Comparison of ENCODE assay signal across 21 cellular contexts in the genomic region with DNA sequence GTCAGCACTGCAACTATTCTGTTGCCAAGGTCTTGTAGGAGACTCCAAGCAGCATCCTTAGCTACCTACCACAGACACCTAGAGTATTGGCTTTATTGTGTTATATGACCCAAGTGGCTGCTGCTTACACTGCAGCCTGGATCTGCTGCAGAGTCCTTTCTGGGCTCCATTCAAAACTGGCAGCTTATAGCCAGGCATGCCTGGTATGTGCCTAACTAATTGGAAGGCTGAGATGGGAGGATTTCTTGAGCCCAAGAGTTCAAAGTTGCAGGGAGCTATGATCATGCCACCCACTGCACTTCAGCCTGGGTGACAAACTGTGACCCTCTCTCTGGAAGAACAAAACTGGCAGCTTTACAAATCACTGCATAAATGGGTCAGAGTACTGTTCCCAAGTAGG. TPM values are rescaled to one million over a fixed set of nuclear protein-coding genes. Genes with fewer than 3 reads are reported as not detected.
DNase-seq lines count a peak whose midpoint lies in the region; ATAC-seq, FAIRE-seq and TF ChIP-seq lines count a peak whose summit lies in the region.
"Had no signal": no experiment of that assay in that cellular context is flagged by ENCODE, and none has a peak within 500 bp of the region (broad histone marks: within the 10 kb centered on the region; RNA-seq: fewer than 3 reads in every experiment).

No MANE protein-coding gene starts in this region.

- intact Hi-C loops in left ventricle myocardium superior (cut with micrococcal nuclease) = no loop called here

- H3K27ac ChIP-seq in A549 = no peak overlapping the region
- H3K27ac ChIP-seq in C4-2B = peak overlapping the region; percentile 8; the same call in 1 of the 2 replicates
- no peak overlapping the region for H3K27ac ChIP-seq in RWPE2 (ENCODE audit: poor library complexity, severe bottlenecking)
- H3K27ac ChIP-seq in caudate nucleus (ENCODE audit: low read depth, low read length) = no peak overlapping the region
- H3K27ac ChIP-seq: ascending aorta, ovary, right lobe of liver, SK-N-MC, tibial artery had no signal

- no peak for TF ChIP-seq EP300 in A549 (IDR thresholded peaks at IDR 0.05)

- ATAC-seq in A549 (peak; percentile 73 to 76), RWPE2 (ENCODE audit: low read depth) (peak; percentile 21; the same call in 1 of the 3 replicates), left ventricle myocardium superior (peak; percentile 57)
- ATAC-seq: activated T-helper 17 cell treated with anti-CD3 and anti-CD28 coated beads, Interleukin-2, amount 50 U/mL, for 72 hours; natural killer cell had no signal

- H3K36me3 ChIP-seq in RWPE2 (ENCODE audit: low read depth) = peaks cover 29% of the 10 kb centered on the region
- H3K36me3 ChIP-seq: ovary had no signal

- no peaks in the 10 kb centered on the region for H3K4me1 ChIP-seq in A549
- H3K4me1 ChIP-seq in RWPE2 (ENCODE audit: insufficient read depth, poor library complexity, severe bottlenecking) = no peaks in the 10 kb centered on the region
- H3K4me1 ChIP-seq: ascending aorta had no signal

- H3K4me2 ChIP-seq in A549 = no peak overlapping the region

- no peak for TF ChIP-seq RAD21 in A549 (conservative IDR thresholded peaks at IDR 0.05 in 1 of 2, IDR thresholded peaks at IDR 0.05 in 1 of 2)

- CTCF ChIA-PET in A549 (lab: Yijun Ruan, JAX) = interaction anchor here (1.0 to 2.4 kb wide), 4 partner anchors 10 to 190 kb away, joined by 3 to 13 read pairs (median 4); no protein-coding TSS in a partner anchor

- H3K9me3 ChIP-seq in A549 (no peaks in the 10 kb centered on the region), RWPE2 (ENCODE audit: severe bottlenecking) (no peaks in the 10 kb centered on the region)
- H3K9me3 ChIP-seq: ascending aorta, ovary, right lobe of liver, tibial artery had no signal

- H3K4me3 ChIP-seq in A549 = no peak overlapping the region
- H3K4me3 ChIP-seq in RWPE2 (ENCODE audit: severe bottlenecking) = no peak overlapping the region
- H3K4me3 ChIP-seq: ascending aorta, ovary, right lobe of liver, SK-N-MC, tibial artery had no signal

- TF ChIP-seq CTCF in A549 (IDR thresholded peaks at IDR 0.05) (no peak), C4-2B (conservative IDR thresholded peaks at IDR 0.05) (no peak), RWPE2 (IDR thresholded peaks at IDR 0.05; ENCODE audit: poor library complexity, severe bottlenecking) (no peak)

- POLR2A ChIA-PET in A549 (lab: Yijun Ruan, JAX) = interaction anchor here (1.5 kb wide), 1 partner anchor 9 kb away, joined by 11 read pairs; a partner anchor contains a TSS

- TF ChIP-seq POLR2A in A549 (IDR thresholded peaks at IDR 0.05; ENCODE audit: low read length) = no peak

- FAIRE-seq in A549 (lab: Jason Lieb, UNC) = no peak
- no peak for FAIRE-seq in frontal cortex (lab: Jason Lieb, UNC)
- FAIRE-seq: RCC 7860 had no signal

- no peak for DNase-seq in A549 (ENCODE audit: low read depth in 1 of 2, low spot score in 1 of 2)
- no peak for DNase-seq in RWPE2 (ENCODE audit: low spot score)
- no peak for DNase-seq in left ventricle myocardium superior
- no peak for DNase-seq in T-helper 9 cell
- DNase-seq in caudate nucleus (lab: John Stamatoyannopoulos, UW) = no peak
- DNase-seq in NCI-H2107 (lab: John Stamatoyannopoulos, UW) = no peak
- no peak for DNase-seq in frontal cortex (ENCODE audit: low spot score in 2 of 2)
- DNase-seq: activated CD8-positive, alpha-beta memory T cell treated with anti-CD3 and anti-CD28 coated beads, Interleukin-2, amount 50 U/mL, for 4 hours; CD4-positive, alpha-beta T cell; MV-4-11; natural killer cell; NCI-H146; NCI-H510A; ovary; right lobe of liver; tibial artery had no signal

- no peaks in the 10 kb centered on the region for H3K27me3 ChIP-seq in RWPE2 (ENCODE audit: insufficient read depth, poor library complexity, severe bottlenecking)
- H3K27me3 ChIP-seq: ascending aorta, ovary, right lobe of liver, tibial artery had no signal

TF ChIP-seq in A549, 52 proteins besides CTCF, POLR2A, EP300 and RAD21:
- TF ChIP-seq EHF (CRISPR knock-in tag; IDR thresholded peaks at IDR 0.05) = no peak
- no peak for TF ChIP-seq SREBF2 (IDR thresholded peaks at IDR 0.05)
- TF ChIP-seq HOXB13 (CRISPR knock-in tag; IDR thresholded peaks at IDR 0.05; ENCODE audit: low read depth) = no peak
- TF ChIP-seq, protein P1, sequence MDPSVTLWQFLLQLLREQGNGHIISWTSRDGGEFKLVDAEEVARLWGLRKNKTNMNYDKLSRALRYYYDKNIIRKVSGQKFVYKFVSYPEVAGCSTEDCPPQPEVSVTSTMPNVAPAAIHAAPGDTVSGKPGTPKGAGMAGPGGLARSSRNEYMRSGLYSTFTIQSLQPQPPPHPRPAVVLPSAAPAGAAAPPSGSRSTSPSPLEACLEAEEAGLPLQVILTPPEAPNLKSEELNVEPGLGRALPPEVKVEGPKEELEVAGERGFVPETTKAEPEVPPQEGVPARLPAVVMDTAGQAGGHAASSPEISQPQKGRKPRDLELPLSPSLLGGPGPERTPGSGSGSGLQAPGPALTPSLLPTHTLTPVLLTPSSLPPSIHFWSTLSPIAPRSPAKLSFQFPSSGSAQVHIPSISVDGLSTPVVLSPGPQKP (IDR thresholded peaks at IDR 0.05; ENCODE audit: low read depth, low read length) = no peak
- no peak for TF ChIP-seq ZFP36 (IDR thresholded peaks at IDR 0.05; ENCODE audit: borderline replicate concordance, partially characterized antibody)
- no peak for TF ChIP-seq SMC3 (IDR thresholded peaks at IDR 0.05)
- no peak for TF ChIP-seq KDM1A (IDR thresholded peaks at IDR 0.05; ENCODE audit: low read depth)
- no peak for TF ChIP-seq ZNF302 (CRISPR knock-in tag; IDR thresholded peaks at IDR 0.05)
- TF ChIP-seq, protein P2, sequence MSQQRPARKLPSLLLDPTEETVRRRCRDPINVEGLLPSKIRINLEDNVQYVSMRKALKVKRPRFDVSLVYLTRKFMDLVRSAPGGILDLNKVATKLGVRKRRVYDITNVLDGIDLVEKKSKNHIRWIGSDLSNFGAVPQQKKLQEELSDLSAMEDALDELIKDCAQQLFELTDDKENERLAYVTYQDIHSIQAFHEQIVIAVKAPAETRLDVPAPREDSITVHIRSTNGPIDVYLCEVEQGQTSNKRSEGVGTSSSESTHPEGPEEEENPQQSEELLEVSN (IDR thresholded peaks at IDR 0.05; ENCODE audit: borderline replicate concordance, low read depth) = no peak
- no peak for TF ChIP-seq GATA3 (IDR thresholded peaks at IDR 0.05; ENCODE audit: borderline replicate concordance)
- no peak for TF ChIP-seq EHMT2 (IDR thresholded peaks at IDR 0.05; ENCODE audit: low read depth)
- TF ChIP-seq NR3C1 (IDR thresholded peaks at IDR 0.05) = no peak
- TF ChIP-seq, protein P3, sequence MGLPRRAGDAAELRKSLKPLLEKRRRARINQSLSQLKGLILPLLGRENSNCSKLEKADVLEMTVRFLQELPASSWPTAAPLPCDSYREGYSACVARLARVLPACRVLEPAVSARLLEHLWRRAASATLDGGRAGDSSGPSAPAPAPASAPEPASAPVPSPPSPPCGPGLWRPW (IDR thresholded peaks at IDR 0.05) = no peak
- TF ChIP-seq NFE2L2 (conservative IDR thresholded peaks at IDR 0.05; ENCODE audit: low read length) = no peak
- TF ChIP-seq RARB (CRISPR knock-in tag; IDR thresholded peaks at IDR 0.05) = no peak
- TF ChIP-seq POLR2AphosphoS2 (conservative IDR thresholded peaks at IDR 0.05; ENCODE audit: low read length) = no peak
- TF ChIP-seq, protein P4, sequence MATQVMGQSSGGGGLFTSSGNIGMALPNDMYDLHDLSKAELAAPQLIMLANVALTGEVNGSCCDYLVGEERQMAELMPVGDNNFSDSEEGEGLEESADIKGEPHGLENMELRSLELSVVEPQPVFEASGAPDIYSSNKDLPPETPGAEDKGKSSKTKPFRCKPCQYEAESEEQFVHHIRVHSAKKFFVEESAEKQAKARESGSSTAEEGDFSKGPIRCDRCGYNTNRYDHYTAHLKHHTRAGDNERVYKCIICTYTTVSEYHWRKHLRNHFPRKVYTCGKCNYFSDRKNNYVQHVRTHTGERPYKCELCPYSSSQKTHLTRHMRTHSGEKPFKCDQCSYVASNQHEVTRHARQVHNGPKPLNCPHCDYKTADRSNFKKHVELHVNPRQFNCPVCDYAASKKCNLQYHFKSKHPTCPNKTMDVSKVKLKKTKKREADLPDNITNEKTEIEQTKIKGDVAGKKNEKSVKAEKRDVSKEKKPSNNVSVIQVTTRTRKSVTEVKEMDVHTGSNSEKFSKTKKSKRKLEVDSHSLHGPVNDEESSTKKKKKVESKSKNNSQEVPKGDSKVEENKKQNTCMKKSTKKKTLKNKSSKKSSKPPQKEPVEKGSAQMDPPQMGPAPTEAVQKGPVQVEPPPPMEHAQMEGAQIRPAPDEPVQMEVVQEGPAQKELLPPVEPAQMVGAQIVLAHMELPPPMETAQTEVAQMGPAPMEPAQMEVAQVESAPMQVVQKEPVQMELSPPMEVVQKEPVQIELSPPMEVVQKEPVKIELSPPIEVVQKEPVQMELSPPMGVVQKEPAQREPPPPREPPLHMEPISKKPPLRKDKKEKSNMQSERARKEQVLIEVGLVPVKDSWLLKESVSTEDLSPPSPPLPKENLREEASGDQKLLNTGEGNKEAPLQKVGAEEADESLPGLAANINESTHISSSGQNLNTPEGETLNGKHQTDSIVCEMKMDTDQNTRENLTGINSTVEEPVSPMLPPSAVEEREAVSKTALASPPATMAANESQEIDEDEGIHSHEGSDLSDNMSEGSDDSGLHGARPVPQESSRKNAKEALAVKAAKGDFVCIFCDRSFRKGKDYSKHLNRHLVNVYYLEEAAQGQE (IDR thresholded peaks at IDR 0.05) = no peak

RNA-seq across cellular contexts. Expression of a gene that starts 8.6 kb away (rescaled TPM):
- 204 and 239 TPM in 2 replicates for polyA plus RNA-seq in A549 (2011; rRNA removed)
- 366 and 409 TPM in 2 replicates for polyA plus RNA-seq in A549 (2012; cell fraction: cytosol; rRNA removed)
- 180 and 183 TPM in 2 replicates for polyA plus RNA-seq in A549 (2012; cell fraction: nucleus; rRNA removed)
- 686 to 747 TPM (median 709 TPM) in 3 replicates for polyA plus RNA-seq in A549 (2017; fragmentation: RNase III; extraction: RNeasy Plus Mini Kit Qiagen cat#74134 plus additional on column Dnase treatment)
- polyA minus RNA-seq in A549 (2011; rRNA and poly(A)+ RNA removed) = 188 and 319 TPM in 2 replicates
- total RNA-seq in left ventricle myocardium superior = 645 TPM
- 30.2 TPM for total RNA-seq in frontal cortex

Comparison
In these comparisons a context has a peak if more than half of its experiments do, and no peak if none do; other contexts are left out.
1. ATAC-seq: peak in every context shown above with its lines; median percentile 74 in A549; 57 in left ventricle myocardium superior; 21 in RWPE2.
2. RNA of a gene that starts 8.6 kb away (total RNA-seq): 645 TPM in left ventricle myocardium superior (single experiment); 30.2 TPM in frontal cortex (single experiment); every median in the first group is over 10 times any median in the second.